ENCODE assay signal across 29 cellular contexts in the genomic region with DNA sequence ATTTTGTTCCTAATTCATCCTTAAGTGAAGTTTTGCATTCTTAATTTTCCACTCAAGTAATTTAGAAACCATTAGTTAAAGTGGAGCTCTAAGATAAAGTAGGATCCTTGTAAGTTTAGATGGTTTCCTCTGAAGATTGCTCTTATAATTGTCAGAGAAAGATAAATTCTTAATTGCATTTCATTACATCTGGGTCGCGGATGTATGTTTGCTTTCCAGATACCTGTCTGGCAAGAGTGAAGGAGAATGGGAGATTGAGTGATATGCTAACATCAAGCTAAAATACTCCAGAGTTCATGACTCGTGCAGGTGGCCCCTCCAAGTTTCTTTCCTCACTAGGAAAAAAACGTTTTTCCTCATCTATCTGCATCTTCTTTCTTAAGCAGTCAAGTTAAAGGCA.
"Had no signal": no experiment of that assay in that cellular context is flagged by ENCODE, and none has a peak within 500 bp of the region (broad histone marks: within the 10 kb centered on the region; RNA-seq: fewer than 3 reads in every experiment).

No MANE protein-coding gene starts in this region.

- H3K36me3 ChIP-seq: stomach, suprapubic skin, thoracic aorta, thyroid gland, tibial artery, tibial nerve, transverse colon, upper lobe of left lung, upper lobe of right lung, uterus, vagina had no signal

- H3K27ac Mint-ChIP-seq: stimulated activated effector memory CD8-positive, alpha-beta T cell treated with anti-CD3 and anti-CD28 coated beads, Interleukin-12 subunit alpha, Interleukin-12 subunit beta, amount 100 ng/mL, for 72 hours; stimulated activated memory B cell treated with anti-CD40 and anti-IgM and Interleukin-4, amounts not matched to agents 10 μg/mL and 1 μg/mL and 100 μg/mL, for 72 hours; stimulated activated naive B cell treated with anti-CD40 and anti-IgM and Interleukin-4, amounts not matched to agents 10 μg/mL and 1 μg/mL and 100 μg/mL, for 72 hours; stimulated activated naive CD8-positive, alpha-beta T cell treated with anti-CD3 and anti-CD28 coated beads, Interleukin-15, amount 100 ng/mL, for 72 hours; stimulated activated naive CD8-positive, alpha-beta T cell treated with anti-CD3 and anti-CD28 coated beads, Interleukin-15, Interleukin-2, amounts not matched to agents 100 ng/mL and 50 ng/mL, for 24 hours; type B pancreatic cell had no signal

- H3K36me3 Mint-ChIP-seq: stimulated activated effector memory CD8-positive, alpha-beta T cell treated with anti-CD3 and anti-CD28 coated beads, Interleukin-12 subunit alpha, Interleukin-12 subunit beta, amount 100 ng/mL, for 72 hours; stimulated activated memory B cell treated with anti-CD40 and anti-IgM and Interleukin-4, amounts not matched to agents 10 μg/mL and 1 μg/mL and 100 μg/mL, for 72 hours; stimulated activated naive B cell treated with anti-CD40 and anti-IgM and Interleukin-4, amounts not matched to agents 10 μg/mL and 1 μg/mL and 100 μg/mL, for 72 hours; type B pancreatic cell had no signal

- ATAC-seq: stimulated activated effector memory CD8-positive, alpha-beta T cell treated with anti-CD3 and anti-CD28 coated beads, Interleukin-12 subunit alpha, Interleukin-12 subunit beta, amount 100 ng/mL, for 72 hours; stimulated activated memory B cell treated with anti-CD40 and anti-IgM and Interleukin-4, amounts not matched to agents 10 μg/mL and 1 μg/mL and 100 μg/mL, for 72 hours; stimulated activated naive B cell treated with anti-CD40 and anti-IgM and Interleukin-4, amounts not matched to agents 10 μg/mL and 1 μg/mL and 100 μg/mL, for 72 hours; stimulated activated naive CD8-positive, alpha-beta T cell treated with anti-CD3 and anti-CD28 coated beads, Interleukin-15, amount 100 ng/mL, for 72 hours; stimulated activated naive CD8-positive, alpha-beta T cell treated with anti-CD3 and anti-CD28 coated beads, Interleukin-15, Interleukin-2, amounts not matched to agents 100 U/mL and 50 U/mL, for 24 hours; upper lobe of right lung had no signal

- H3K4me3 Mint-ChIP-seq: stimulated activated effector memory CD8-positive, alpha-beta T cell treated with anti-CD3 and anti-CD28 coated beads, Interleukin-12 subunit alpha, Interleukin-12 subunit beta, amount 100 ng/mL, for 72 hours; stimulated activated memory B cell treated with anti-CD40 and anti-IgM and Interleukin-4, amounts not matched to agents 10 μg/mL and 1 μg/mL and 100 μg/mL, for 72 hours; stimulated activated naive B cell treated with anti-CD40 and anti-IgM and Interleukin-4, amounts not matched to agents 10 μg/mL and 1 μg/mL and 100 μg/mL, for 72 hours; stimulated activated naive CD8-positive, alpha-beta T cell treated with anti-CD3 and anti-CD28 coated beads, Interleukin-15, amount 100 ng/mL, for 72 hours; stimulated activated naive CD8-positive, alpha-beta T cell treated with anti-CD3 and anti-CD28 coated beads, Interleukin-15, Interleukin-2, amounts not matched to agents 100 ng/mL and 50 ng/mL, for 24 hours; type B pancreatic cell had no signal

- H3K27ac ChIP-seq: stomach, suprapubic skin, testis, thoracic aorta, thyroid gland, tibial artery, tibial nerve, transverse colon, upper lobe of left lung, upper lobe of right lung, uterus, vagina had no signal

- H3K4me3 ChIP-seq: stomach, suprapubic skin, testis, thoracic aorta, thyroid gland, tibial artery, tibial nerve, transverse colon, upper lobe of left lung, upper lobe of right lung, uterus, vagina had no signal

- H3K27me3 Mint-ChIP-seq: stimulated activated memory B cell treated with anti-CD40 and anti-IgM and Interleukin-4, amounts not matched to agents 10 μg/mL and 1 μg/mL and 100 μg/mL, for 72 hours; stimulated activated naive B cell treated with anti-CD40 and anti-IgM and Interleukin-4, amounts not matched to agents 10 μg/mL and 1 μg/mL and 100 μg/mL, for 72 hours; stimulated activated naive CD8-positive, alpha-beta T cell treated with anti-CD3 and anti-CD28 coated beads, Interleukin-15, amount 100 ng/mL, for 72 hours; stimulated activated naive CD8-positive, alpha-beta T cell treated with anti-CD3 and anti-CD28 coated beads, Interleukin-15, Interleukin-2, amounts not matched to agents 100 ng/mL and 50 ng/mL, for 24 hours; type B pancreatic cell had no signal

- H3K27me3 ChIP-seq: stomach, testis, thyroid gland, tibial artery, tibial nerve, transverse colon, upper lobe of left lung, upper lobe of right lung, uterus, vagina had no signal

- FAIRE-seq: urothelium cell line had no signal

- H3K4me1 ChIP-seq: suprapubic skin, testis, thyroid gland, tibial artery, tibial nerve, transverse colon, upper lobe of left lung, upper lobe of right lung, uterus, vagina had no signal

- H3K4me1 Mint-ChIP-seq: stimulated activated effector memory CD8-positive, alpha-beta T cell treated with anti-CD3 and anti-CD28 coated beads, Interleukin-12 subunit alpha, Interleukin-12 subunit beta, amount 100 ng/mL, for 72 hours; stimulated activated memory B cell treated with anti-CD40 and anti-IgM and Interleukin-4, amounts not matched to agents 10 μg/mL and 1 μg/mL and 100 μg/mL, for 72 hours; stimulated activated naive B cell treated with anti-CD40 and anti-IgM and Interleukin-4, amounts not matched to agents 10 μg/mL and 1 μg/mL and 100 μg/mL, for 72 hours; stimulated activated naive CD8-positive, alpha-beta T cell treated with anti-CD3 and anti-CD28 coated beads, Interleukin-15, amount 100 ng/mL, for 72 hours had no signal

- H3K9me3 Mint-ChIP-seq: stimulated activated naive CD8-positive, alpha-beta T cell treated with anti-CD3 and anti-CD28 coated beads, Interleukin-15, amount 100 ng/mL, for 72 hours; stimulated activated naive CD8-positive, alpha-beta T cell treated with anti-CD3 and anti-CD28 coated beads, Interleukin-15, Interleukin-2, amounts not matched to agents 100 ng/mL and 50 ng/mL, for 24 hours; type B pancreatic cell had no signal

- H3K9me3 ChIP-seq: stomach, suprapubic skin, testis, thoracic aorta, thyroid gland, tibial artery, tibial nerve, transverse colon, upper lobe of left lung, upper lobe of right lung, uterus, vagina had no signal

- DNase-seq: stimulated activated CD4-positive, alpha-beta T cell treated with anti-CD3 and anti-CD28 coated beads, Interleukin-2, amount 100 ng/mL, for 48 hours; stimulated activated CD4-positive, alpha-beta T cell treated with anti-CD3 and anti-CD28 coated beads, Interleukin-4, amount 100 ng/mL, for 1 hour; stimulated activated CD4-positive, alpha-beta T cell treated with anti-CD3 and anti-CD28 coated beads, Interleukin-4, amount 100 ng/mL, for 24 hours; stimulated activated CD4-positive, alpha-beta T cell treated with anti-CD3 and anti-CD28 coated beads, Interleukin-4, amount 100 ng/mL, for 4 hours; stimulated activated CD8-positive, alpha-beta memory T cell treated with anti-CD3 and anti-CD28 coated beads, Interleukin-4, amount 100 ng/mL, for 48 hours; stimulated activated naive B cell treated with anti-CD40 and anti-IgM and Interleukin-4, amounts not matched to agents 10 μg/mL and 1 μg/mL and 100 μg/mL, for 72 hours; stimulated activated naive CD4-positive, alpha-beta T cell; stimulated activated naive CD4-positive, alpha-beta T cell treated with Interleukin-2 at 50 U/mL for 16 hours; stimulated activated naive CD8-positive, alpha-beta T cell treated with anti-CD3 and anti-CD28 coated beads, Interleukin-15, amount 100 ng/mL, for 72 hours; stimulated activated naive CD8-positive, alpha-beta T cell treated with anti-CD3 and anti-CD28 coated beads, Interleukin-15, Interleukin-2, amounts not matched to agents 100 U/mL and 50 U/mL, for 24 hours; stomach; substantia nigra; testis; thyroid gland; tibial artery; transverse colon; trophoblast cell; upper lobe of left lung; upper lobe of right lung; uterus had no signal
